Comparison of ENCODE assay signal across 30 cellular contexts in genomic region chr16:56961851-56962281, GRCh38. TPM values are rescaled to one million over a fixed set of nuclear protein-coding genes. Genes with fewer than 3 reads are reported as not detected.
DNase-seq lines count a peak whose midpoint lies in the region; ATAC-seq, FAIRE-seq and TF ChIP-seq lines count a peak whose summit lies in the region.
"Had no signal": no experiment of that assay in that cellular context is flagged by ENCODE, and none has a peak within 500 bp of the region (broad histone marks: within the 10 kb centered on the region; RNA-seq: fewer than 3 reads in every experiment).

TSS of gene CETP (plus strand) at chr16:56961950. CDS start at chr16:56961980, 30 bp downstream.

- peak within 1 kb of the TSS; percentile 21 for H3K14ac ChIP-seq in neuronal stem cell (ENCODE audit: low read length)

- H4K8ac ChIP-seq in neuronal stem cell (ENCODE audit: low read depth, low read length) = no peak within 1 kb of the TSS

- no peaks in the 10 kb centered on the region for H4K20me1 ChIP-seq in K562 (replicated peaks; ENCODE audit: control insufficient read depth, insufficient read depth, low read length)

- H2AFZ ChIP-seq in ACC112 (ENCODE audit: low read length, unreplicated experiment) (no peak within 1 kb of the TSS), K562 (ENCODE audit: low read depth, low read length) (0 out of 2 replicates have a peak within 1 kb of the TSS, but pooled peaks have one; percentile 2), neuronal stem cell (ENCODE audit: low read length) (no peak within 1 kb of the TSS)

- ATAC-seq in K562 = no peak
- ATAC-seq: A549, psoas muscle had no signal

- no peak within 1 kb of the TSS for H4K91ac ChIP-seq in neuronal stem cell (ENCODE audit: low read depth, low read length, poor library complexity)

- H3K4me3 ChIP-seq in ACC112 (ENCODE audit: low read depth, low read length) (no peak within 1 kb of the TSS), K562 (no peak within 1 kb of the TSS), left ventricle myocardium inferior (peak within 1 kb of the TSS; percentile 24), neuronal stem cell (ENCODE audit: low read length in 2 of 2) (peak within 1 kb of the TSS in 1 of 2 donors; percentile 61)
- H3K4me3 ChIP-seq: A549, cardiac muscle cell, psoas muscle, skin epidermis, uterus had no signal

- no peak for TF ChIP-seq RAD21 in K562 (CRISPR knock-in tag; conservative IDR thresholded peaks at IDR 0.05 in 1 of 2, IDR thresholded peaks at IDR 0.05 in 1 of 2)

- CTCF ChIA-PET in K562 (lab: Yijun Ruan, JAX; ENCODE audit: low intra/inter-chr PET ratio) = no interaction called here

- no peaks in the 10 kb centered on the region for H3K27me3 ChIP-seq in ACC112 (ENCODE audit: insufficient read depth, low read length)
- H3K27me3 ChIP-seq in K562 (ENCODE audit: control insufficient read depth in 2 of 2, insufficient read depth in 2 of 2, low read length in 2 of 2) = peaks cover 17 to 28% of the 10 kb centered on the region in 2 experiments; a peak in 4 of 5 replicates
- no peaks in the 10 kb centered on the region for H3K27me3 ChIP-seq in left ventricle myocardium inferior (ENCODE audit: low read depth)
- no peaks in the 10 kb centered on the region for H3K27me3 ChIP-seq in neuronal stem cell (ENCODE audit: control insufficient read depth in 3 of 3, insufficient read depth in 3 of 3, low read depth in 1 of 3, low read length in 3 of 3)
- H3K27me3 ChIP-seq: cardiac muscle cell, uterus had no signal

- no peak within 1 kb of the TSS for H3K4me2 ChIP-seq in K562 (ENCODE audit: insufficient read depth, low read length)
- H3K4me2 ChIP-seq in neuronal stem cell (ENCODE audit: insufficient read depth, low read length, poor library complexity, severe bottlenecking) = no peak within 1 kb of the TSS
- H3K4me2 ChIP-seq: A549 had no signal

- H3K27ac ChIP-seq in ACC112 (ENCODE audit: low read depth, low read length) (peak within 1 kb of the TSS; percentile 33; the same call in 1 of the 2 replicates), K562 (ENCODE audit: extremely low read depth, low read depth, low read length) (no peak within 1 kb of the TSS), left ventricle myocardium inferior (replicated peaks) (peak within 1 kb of the TSS; percentile 71), neuronal stem cell (replicated peaks; ENCODE audit: low read length) (no peak within 1 kb of the TSS)
- H3K27ac ChIP-seq: A549, cardiac muscle cell, epithelial cell of prostate, HL-60, psoas muscle, uterus had no signal

- H3K9me3 ChIP-seq in K562 (replicated peaks; ENCODE audit: control insufficient read depth, insufficient read depth, low read depth, low read length) = no peaks in the 10 kb centered on the region
- no peaks in the 10 kb centered on the region for H3K9me3 ChIP-seq in left ventricle myocardium inferior (replicated peaks)
- H3K9me3 ChIP-seq in neuronal stem cell (replicated peaks in 1 of 2; ENCODE audit: control insufficient read depth in 2 of 2, insufficient read depth in 1 of 2, low read depth in 1 of 2, low read length in 2 of 2) = no peaks in the 10 kb centered on the region
- H3K9me3 ChIP-seq: A549, psoas muscle, uterus had no signal

- intact Hi-C loops in K562 (cut with micrococcal nuclease) (loop anchor here (5.0 kb wide), 1 partner anchor 55 kb away; no protein-coding TSS in a partner anchor), left ventricle myocardium inferior (cut with micrococcal nuclease) (no loop called here)

- no peak for FAIRE-seq in K562 (lab: Jason Lieb, UNC)
- FAIRE-seq: A549, GM12891 had no signal

- H3K4me1 ChIP-seq in ACC112 (ENCODE audit: control insufficient read depth, insufficient read depth, low read length, unreplicated experiment) = peaks cover 37% of the 10 kb centered on the region
- H3K4me1 ChIP-seq in K562 (replicated peaks in 1 of 2; ENCODE audit: control insufficient read depth in 2 of 2, insufficient read depth in 2 of 2, low read length in 2 of 2) = peaks cover 4 to 22% of the 10 kb centered on the region in 2 experiments; a peak in 4 of 5 replicates
- peaks cover 58% of the 10 kb centered on the region for H3K4me1 ChIP-seq in left ventricle myocardium inferior
- H3K4me1 ChIP-seq in neuronal stem cell (ENCODE audit: control insufficient read depth in 2 of 2, insufficient read depth in 1 of 2, low read depth in 1 of 2, low read length in 2 of 2) = peaks cover 0 to 3% of the 10 kb centered on the region in 2 donors
- H3K4me1 ChIP-seq: uterus had no signal

- H2AK5ac ChIP-seq in neuronal stem cell (ENCODE audit: low read depth, low read length) = peak within 1 kb of the TSS; percentile 63

- no TSS peak for BruUV-seq in K562 (replicated peaks; lab: Mats Ljungman, UMichigan)

- 31% methylated on average over 12 of the region's 12 CpGs for WGBS in K562 (ENCODE audit: insufficient coverage, low coverage, missing lambda C conversion rate)
- no CpG with 5 or more reads among the region's 12 CpGs for WGBS in neuronal stem cell (ENCODE audit: extremely low coverage in 2 of 2, insufficient read length in 2 of 2, insufficient replicate concordance in 1 of 2), 2 donors

- H3K23ac ChIP-seq in neuronal stem cell (ENCODE audit: low read depth, low read length, poor library complexity) = peak within 1 kb of the TSS; percentile 23

- no peak for TF ChIP-seq POLR2A in K562 (conservative IDR thresholded peaks at IDR 0.05)

- H3K79me1 ChIP-seq in neuronal stem cell (ENCODE audit: low read depth, low read length) = peaks cover 3% of the 10 kb centered on the region

- no peaks in the 10 kb centered on the region for H3K9me1 ChIP-seq in K562 (ENCODE audit: control insufficient read depth, insufficient read depth, low read length)

- H2BK15ac ChIP-seq in neuronal stem cell (ENCODE audit: low read length) = peak within 1 kb of the TSS; percentile 38

- no peak for TF ChIP-seq EP300 in K562 (IDR thresholded peaks at IDR 0.05; ENCODE audit: low read length)

- POLR2A ChIA-PET in K562 (lab: Yijun Ruan, JAX) = interaction anchor here (0.9 to 1.9 kb wide), 4 partner anchors 10 to 20 kb away, joined by 3 to 7 read pairs (median 3); no protein-coding TSS in a partner anchor

- H2BK12ac ChIP-seq in neuronal stem cell (ENCODE audit: low read length) = peak within 1 kb of the TSS; percentile 70

- peak within 1 kb of the TSS; percentile 80 for H3K18ac ChIP-seq in neuronal stem cell (ENCODE audit: low read length)

- H3K9ac ChIP-seq in K562 (ENCODE audit: insufficient read depth in 1 of 2, low read depth in 2 of 2, low read length in 2 of 2) = peak within 1 kb of the TSS in 1 of 2 experiments; percentile 43; a peak in 1 of 4 replicates
- H3K9ac ChIP-seq in neuronal stem cell (ENCODE audit: low read depth, low read length, poor library complexity) = no peak within 1 kb of the TSS

- in situ Hi-C loops in K562 (cut with MboI) = no loop called here

- TF ChIP-seq CTCF in K562 (IDR thresholded peaks at IDR 0.05 in 2 of 3, conservative IDR thresholded peaks at IDR 0.05 in 1 of 3; ENCODE audit: insufficient read depth in 2 of 3, low read depth in 1 of 3, low read length in 3 of 3) (no peak), left ventricle myocardium inferior (IDR thresholded peaks at IDR 0.05; ENCODE audit: borderline replicate concordance) (no peak)

- H2BK120ac ChIP-seq in neuronal stem cell (ENCODE audit: low read depth, low read length) = no peak within 1 kb of the TSS

- DNase-seq in K562 (ENCODE audit: extremely low read depth in 1 of 4, low spot score in 3 of 4) = no peak
- no peak for DNase-seq in left ventricle myocardium inferior
- no peak for DNase-seq in neuronal stem cell (ENCODE audit: low spot score)
- DNase-seq in NCI-H2171 (lab: John Stamatoyannopoulos, UW) = no peak
- no peak for DNase-seq in NCI-H524 treated with DMSO at 0.1 percent for 48 hours (lab: John Stamatoyannopoulos, UW)
- no peak for DNase-seq in NCI-H345 treated with DMSO at 0.1 percent for 48 hours (lab: John Stamatoyannopoulos, UW; ENCODE audit: unreplicated experiment)
- DNase-seq in activated naive CD4-positive, alpha-beta T cell treated with anti-CD3 and anti-CD28 coated beads, Interleukin-2, amount 50 U/mL, for 16 hours = no peak
- DNase-seq: activated CD4-positive, alpha-beta T cell treated with anti-CD3 and anti-CD28 coated beads for 4 hours; activated CD8-positive, alpha-beta memory T cell treated with anti-CD3 and anti-CD28 coated beads for 24 hours; activated gamma-delta T cell; activated T-cell treated with anti-CD3 and anti-CD28 coated beads, Interleukin-2, amount 50 U/mL, for 1 hour; C1 segment of cervical spinal cord; Calu3; H9; immature natural killer cell; NCI-H1048; NCI-H187; NCI-H748 treated with DMSO at 0.1 percent for 48 hours; stimulated activated CD4-positive, alpha-beta T cell treated with anti-CD3 and anti-CD28 coated beads, Interleukin-1b, Interleukin-23, amount 100 ng/mL, for 48 hours; uterus had no signal

- H3K36me3 ChIP-seq in ACC112 (ENCODE audit: insufficient read depth, low read length) = no peaks in the 10 kb centered on the region
- H3K36me3 ChIP-seq in K562 (ENCODE audit: control insufficient read depth, insufficient read depth, low read length) = no peaks in the 10 kb centered on the region
- H3K36me3 ChIP-seq in left ventricle myocardium inferior = no peaks in the 10 kb centered on the region
- no peaks in the 10 kb centered on the region for H3K36me3 ChIP-seq in neuronal stem cell (replicated peaks in 1 of 2; ENCODE audit: control insufficient read depth in 2 of 2, insufficient read depth in 2 of 2, low read length in 2 of 2)
- H3K36me3 ChIP-seq: cardiac muscle cell, uterus had no signal

- H3K79me2 ChIP-seq in ACC112 (ENCODE audit: control insufficient read depth, insufficient read depth, low read length, unreplicated experiment) = no peaks in the 10 kb centered on the region
- H3K79me2 ChIP-seq in K562 (ENCODE audit: control insufficient read depth, insufficient read depth, low read length) = no peaks in the 10 kb centered on the region

- no peak within 1 kb of the TSS for H3K4ac ChIP-seq in neuronal stem cell (ENCODE audit: low read length)

- no peak within 1 kb of the TSS for H2BK5ac ChIP-seq in neuronal stem cell (ENCODE audit: low read length)

RNA-seq across cellular contexts. Expression of gene CETP, which starts in this region (rescaled TPM):
- total RNA-seq in K562 (2011; cell fraction: chromatin; rRNA removed; ENCODE audit: low replicate concordance) = 0.37 TPM in 1 of 2 replicates, not detected in the other
- total RNA-seq in K562 (2011; cell fraction: nucleolus; rRNA removed) = 0.17 TPM in 1 of 2 replicates, not detected in the other
- total RNA-seq in K562 (2011; cell fraction: nucleoplasm; rRNA removed) = not detected in 2 replicates
- total RNA-seq in K562 (2014; rRNA removed) (not detected in 2 replicates), K562 (2014; rRNA removed; fragmentation: Illumina TruSeq; extraction: Trizol) (not detected in 2 replicates), K562 (2015; rRNA removed; fragmentation: Illumina TruSeq; extraction: Trizol) (not detected in 2 replicates), K562 (2021) (not detected in 2 replicates), left ventricle myocardium inferior (0.16 TPM)
- polyA plus RNA-seq in K562 (2011; rRNA removed) (0.05 TPM in 1 of 2 replicates, not detected in the other), K562 (2014; fragmentation: Illumina TruSeq; extraction: Trizol) (not detected in 2 replicates), K562 (2014; fragmentation: Nextera tagmentation; extraction: Ambion mirVana) (under 1 TPM in 1 of 2 experiments, not detected in 1; 0.07 TPM), K562 (2014; rRNA removed) (0.11 TPM in 1 of 2 replicates, not detected in the other)
- 0.06 TPM in 1 of 2 replicates, not detected in the other for polyA plus RNA-seq in K562 (2011; cell fraction: cytosol; rRNA removed)
- 0.06 and 0.30 TPM in 2 replicates for polyA plus RNA-seq in K562 (2011; cell fraction: nucleus; rRNA removed)
- polyA plus RNA-seq in K562 (2012) = 0.06 TPM in 1 of 2 replicates, not detected in the other
- not detected in 2 replicates for polyA minus RNA-seq in K562 (2011; rRNA and poly(A)+ RNA removed)
- not detected in 2 replicates for polyA minus RNA-seq in K562 (2011; cell fraction: cytosol; rRNA and poly(A)+ RNA removed)
- not detected in 2 replicates for polyA minus RNA-seq in K562 (2011; cell fraction: nucleus; rRNA and poly(A)+ RNA removed)
- polyA plus RNA-seq in neuronal stem cell (2013, experiment 1 of 2) = not detected
- not detected for polyA plus RNA-seq in neuronal stem cell (2013, experiment 2 of 2)
- total RNA-seq: Calu3; fibroblast of villous mesenchyme; H9; T-helper 2 cell treated with Interferon-gamma antibody and Interleukin-4, amounts not matched to agents 100 ng/mL and 5 ng/mL, for 36 hours had no signal
- polyA plus RNA-seq: A549 had no signal

Comparison
In these comparisons a context has a peak if more than half of its experiments do, and no peak if none do; other contexts are left out.
1. H3K27ac ChIP-seq: peak in ACC112 (single experiment) and left ventricle myocardium inferior (single experiment); none in K562 (single experiment) and neuronal stem cell (single experiment).